24 cellular contexts compared by ENCODE assay signal in genomic region chr10:13328588-13328987, GRCh38. TPM values are rescaled to one million over a fixed set of nuclear protein-coding genes. Genes with fewer than 3 reads are reported as not detected.
DNase-seq lines count a peak whose midpoint lies in the region; ATAC-seq, FAIRE-seq and TF ChIP-seq lines count a peak whose summit lies in the region.
"Had no signal": no experiment of that assay in that cellular context is flagged by ENCODE, and none has a peak within 500 bp of the region (broad histone marks: within the 10 kb centered on the region; RNA-seq: fewer than 3 reads in every experiment).

No MANE protein-coding gene starts in this region.

- H3K27ac ChIP-seq in H9 (ENCODE audit: insufficient read length, low read depth, low read length) (no peak overlapping the region), IMR-90 (ENCODE audit: insufficient read depth, low read length) (no peak overlapping the region), H1 (ENCODE audit: low read depth, low read length) (no peak overlapping the region), neuronal stem cell (replicated peaks; ENCODE audit: low read length) (no peak overlapping the region)
- H3K27ac ChIP-seq: C4-2B, RWPE1 had no signal

- H3K23me2 ChIP-seq in H9 (ENCODE audit: insufficient read length, low read depth, low read length, poor library complexity, severe bottlenecking) = no peaks in the 10 kb centered on the region
- H3K23me2 ChIP-seq in H1 (ENCODE audit: low read depth, low read length) = peaks cover 2% of the 10 kb centered on the region; the same call in 1 of the 2 replicates

- no peak for TF ChIP-seq CTCF in H9 (conservative IDR thresholded peaks at IDR 0.05)
- TF ChIP-seq CTCF in IMR-90 (conservative IDR thresholded peaks at IDR 0.05; ENCODE audit: low read depth, low read length) = no peak
- TF ChIP-seq CTCF in H1 (IDR thresholded peaks at IDR 0.05; ENCODE audit: control extremely low read depth in 1 of 3, insufficient read depth in 1 of 3, low read depth in 1 of 3, low read length in 3 of 3) = no peak

- H3K79me1 ChIP-seq in H9 (ENCODE audit: insufficient read depth, low read depth, low read length, poor library complexity, severe bottlenecking) (peaks cover 4% of the 10 kb centered on the region), IMR-90 (ENCODE audit: low read depth in 1 of 2, low read length in 2 of 2) (peaks cover 2 to 13% of the 10 kb centered on the region in 2 experiments; a peak in 1 of 4 replicates), H1 (ENCODE audit: low read depth, low read length) (peaks cover 3% of the 10 kb centered on the region; the same call in 1 of the 2 replicates), neuronal stem cell (ENCODE audit: low read depth, low read length) (no peaks in the 10 kb centered on the region)

- CTCF ChIA-PET in IMR-90 (lab: Yijun Ruan, JAX) (no interaction called here), H1 (lab: Charles Lee; ENCODE audit: partially characterized antibody) (interaction anchor here (3.6 kb wide), 1 partner anchor 23 kb away, joined by 24 read pairs; no protein-coding TSS in a partner anchor)
- CTCF ChIA-PET in activated CD4-positive, alpha-beta T cell treated with anti-CD3 and anti-CD28 coated beads for 36 hours (lab: Charles Lee) = no interaction called here

- in situ Hi-C loops in IMR-90 (cut with MboI; ENCODE audit: low sequenced_read_pairs) = no loop called here

- H3K9me1 ChIP-seq in IMR-90 (ENCODE audit: insufficient read depth, low read length) = no peaks in the 10 kb centered on the region

- no peak overlapping the region for H3K18ac ChIP-seq in H9 (ENCODE audit: insufficient read length, low read depth, low read length)
- no peak overlapping the region for H3K18ac ChIP-seq in IMR-90 (ENCODE audit: low read depth, low read length)
- H3K18ac ChIP-seq in H1 (ENCODE audit: extremely low read depth, low read length) = no peak overlapping the region
- no peak overlapping the region for H3K18ac ChIP-seq in neuronal stem cell (ENCODE audit: low read length)

- H3K79me2 ChIP-seq in H9 (ENCODE audit: insufficient read depth, low read length) (peaks cover 3% of the 10 kb centered on the region; the same call in 1 of the 2 replicates), H1 (ENCODE audit: control insufficient read depth in 1 of 2, insufficient read depth in 2 of 2, low read length in 2 of 2) (peaks cover 0 to 39% of the 10 kb centered on the region in 2 experiments; a peak in 2 of 4 replicates)

- H3K4me2 ChIP-seq in H9 (ENCODE audit: insufficient read depth, insufficient read length, low read length) = no peak overlapping the region
- no peak overlapping the region for H3K4me2 ChIP-seq in IMR-90 (ENCODE audit: low read depth, low read length)
- no peak overlapping the region for H3K4me2 ChIP-seq in H1 (ENCODE audit: insufficient read depth in 1 of 2, low read depth in 2 of 2, low read length in 2 of 2)
- H3K4me2 ChIP-seq in neuronal stem cell (ENCODE audit: insufficient read depth, low read length, poor library complexity, severe bottlenecking) = no peak overlapping the region

- no peak overlapping the region for H4K91ac ChIP-seq in H9 (ENCODE audit: insufficient read length, low read depth, low read length)
- H4K91ac ChIP-seq in IMR-90 (ENCODE audit: insufficient read depth, low read depth, low read length) = no peak overlapping the region
- peak overlapping the region; percentile 25 for H4K91ac ChIP-seq in H1 (replicated peaks; ENCODE audit: insufficient read length, low read length)
- no peak overlapping the region for H4K91ac ChIP-seq in neuronal stem cell (ENCODE audit: low read depth, low read length, poor library complexity)

- POLR2A ChIA-PET in IMR-90 (lab: Charles Lee; ENCODE audit: unreplicated experiment) = no interaction called here
- POLR2A ChIA-PET in H1 (lab: Charles Lee; ENCODE audit: partially characterized antibody) = interaction anchor here (1.0 to 4.6 kb wide), 6 partner anchors 9 to 25 kb away, joined by 3 to 50 read pairs (median 10); no protein-coding TSS in a partner anchor
- POLR2A ChIA-PET in activated CD4-positive, alpha-beta T cell treated with anti-CD3 and anti-CD28 coated beads for 36 hours (lab: Charles Lee) = no interaction called here

- no peaks in the 10 kb centered on the region for H3K4me1 ChIP-seq in H9 (ENCODE audit: insufficient read depth, low read length)
- H3K4me1 ChIP-seq in IMR-90 (ENCODE audit: control insufficient read depth, insufficient read depth, low read length) = no peaks in the 10 kb centered on the region
- peaks cover 4 to 8% (median 5%) of the 10 kb centered on the region in 4 experiments; a peak in 6 of 7 replicates for H3K4me1 ChIP-seq in H1 (replicated peaks in 1 of 4; ENCODE audit: control insufficient read depth in 3 of 4, insufficient read depth in 4 of 4, low read length in 3 of 4)
- peaks cover 0 to 5% of the 10 kb centered on the region in 2 donors for H3K4me1 ChIP-seq in neuronal stem cell (ENCODE audit: control insufficient read depth in 2 of 2, insufficient read depth in 1 of 2, low read depth in 1 of 2, low read length in 2 of 2)
- H3K4me1 ChIP-seq: Caco-2 had no signal

- peaks cover 19 to 24% of the 10 kb centered on the region in 2 experiments for H3K4me1 Mint-ChIP-seq in H9
- no peaks in the 10 kb centered on the region for H3K4me1 Mint-ChIP-seq in activated CD4-positive, alpha-beta T cell treated with anti-CD3 and anti-CD28 coated beads for 36 hours
- H3K4me1 Mint-ChIP-seq: B cell had no signal

- H3K4ac ChIP-seq in H9 (ENCODE audit: low read depth, low read length) = no peak overlapping the region
- no peak overlapping the region for H3K4ac ChIP-seq in IMR-90 (ENCODE audit: low read depth, low read length)
- H3K4ac ChIP-seq in H1 (replicated peaks; ENCODE audit: insufficient read length, low read depth, low read length) = no peak overlapping the region
- peak overlapping the region; percentile 91 for H3K4ac ChIP-seq in neuronal stem cell (ENCODE audit: low read length)

- ATAC-seq in IMR-90 (ENCODE audit: low read depth) = no peak
- ATAC-seq in activated CD4-positive, alpha-beta T cell treated with anti-CD3 and anti-CD28 coated beads for 36 hours = no peak
- no peak for ATAC-seq in GM19324 (IDR thresholded peaks at IDR 0.05; ENCODE audit: low FRiP score, unreplicated experiment)
- no peak for ATAC-seq in GM21825 (IDR thresholded peaks at IDR 0.05; ENCODE audit: unreplicated experiment)
- ATAC-seq: CD8-positive, alpha-beta T cell; Panc1 had no signal

- no TSS peak for BruUV-seq in IMR-90 (replicated peaks; lab: Mats Ljungman, UMichigan)

- H2AFZ ChIP-seq in H9 (ENCODE audit: low read length) (no peak overlapping the region), IMR-90 (replicated peaks; ENCODE audit: low read length, poor library complexity) (no peak overlapping the region), H1 (ENCODE audit: low read length) (no peak overlapping the region), neuronal stem cell (ENCODE audit: low read length) (no peak overlapping the region)

- H4K20me1 ChIP-seq in H9 (ENCODE audit: control insufficient read depth, insufficient read depth, insufficient read length) (no peaks in the 10 kb centered on the region), IMR-90 (ENCODE audit: insufficient read depth, low read length) (no peaks in the 10 kb centered on the region), H1 (replicated peaks in 1 of 2; ENCODE audit: control insufficient read depth in 1 of 2, insufficient read depth in 2 of 2, low read length in 2 of 2) (peaks cover 12 to 14% of the 10 kb centered on the region in 2 experiments)

- no peak overlapping the region for H3K9ac ChIP-seq in H9 (ENCODE audit: extremely low read depth, insufficient read length, low read length)
- H3K9ac ChIP-seq in IMR-90 (ENCODE audit: low read depth, low read length) = no peak overlapping the region
- no peak overlapping the region for H3K9ac ChIP-seq in H1 (replicated peaks in 1 of 4; ENCODE audit: extremely low read depth in 1 of 4, low read depth in 3 of 4, low read length in 3 of 4)
- H3K9ac ChIP-seq in neuronal stem cell (ENCODE audit: low read depth, low read length, poor library complexity) = no peak overlapping the region

- no peak overlapping the region for H3K4me3 Mint-ChIP-seq in H9
- no peak overlapping the region for H3K4me3 Mint-ChIP-seq in activated CD4-positive, alpha-beta T cell treated with anti-CD3 and anti-CD28 coated beads for 36 hours
- H3K4me3 Mint-ChIP-seq: B cell; CD8-positive, alpha-beta T cell had no signal

- H3K36me3 Mint-ChIP-seq in H9 (ENCODE audit: insufficient read depth in 1 of 3, low read depth in 3 of 3) = peaks cover 81 to 98% (median 94%) of the 10 kb centered on the region in 3 experiments
- peaks cover 67% of the 10 kb centered on the region for H3K36me3 Mint-ChIP-seq in activated CD4-positive, alpha-beta T cell treated with anti-CD3 and anti-CD28 coated beads for 36 hours (ENCODE audit: low read depth)

- H3K9me3 ChIP-seq in H9 (ENCODE audit: control insufficient read depth, low read depth, low read length) = no peaks in the 10 kb centered on the region
- H3K9me3 ChIP-seq in IMR-90 (ENCODE audit: control insufficient read depth, insufficient read depth, low read length) = no peaks in the 10 kb centered on the region
- no peaks in the 10 kb centered on the region for H3K9me3 ChIP-seq in H1 (ENCODE audit: insufficient read depth in 2 of 2, low read depth in 1 of 2, low read length in 1 of 2)
- peaks cover 0 to 10% of the 10 kb centered on the region in 2 donors for H3K9me3 ChIP-seq in neuronal stem cell (replicated peaks in 1 of 2; ENCODE audit: control insufficient read depth in 2 of 2, insufficient read depth in 1 of 2, low read depth in 1 of 2, low read length in 2 of 2)
- H3K9me3 ChIP-seq: Caco-2, MG63 had no signal

- H4K5ac ChIP-seq in H9 (ENCODE audit: insufficient read length, low read depth, low read length) (no peak overlapping the region), IMR-90 (ENCODE audit: low read depth, low read length) (no peak overlapping the region), H1 (ENCODE audit: insufficient read length, low read depth, low read length) (no peak overlapping the region)

- FAIRE-seq in H1 (lab: Jason Lieb, UNC) = no peak
- FAIRE-seq: GM18507 had no signal

- no peak overlapping the region for H3K23ac ChIP-seq in H9 (ENCODE audit: insufficient read length, low read depth, low read length)
- no peak overlapping the region for H3K23ac ChIP-seq in IMR-90 (ENCODE audit: low read depth, low read length)
- no peak overlapping the region for H3K23ac ChIP-seq in H1 (ENCODE audit: insufficient read length)
- peak overlapping the region; percentile 34 for H3K23ac ChIP-seq in neuronal stem cell (ENCODE audit: low read depth, low read length, poor library complexity)

- TF ChIP-seq EP300 in H1 (IDR thresholded peaks at IDR 0.05; ENCODE audit: borderline replicate concordance in 1 of 2, low read depth in 2 of 2, low read length in 2 of 2) = no peak

- H3K9me3 Mint-ChIP-seq in H9 = no peaks in the 10 kb centered on the region; a peak in 1 of 5 replicates
- no peaks in the 10 kb centered on the region for H3K9me3 Mint-ChIP-seq in activated CD4-positive, alpha-beta T cell treated with anti-CD3 and anti-CD28 coated beads for 36 hours (ENCODE audit: low read depth)
- H3K9me3 Mint-ChIP-seq: CD8-positive, alpha-beta T cell had no signal

- H3K27me3 ChIP-seq in H9 (ENCODE audit: insufficient read depth, low read length) = 0 out of 2 replicates have a peak, but pooled peaks cover 3% of the 10 kb centered on the region
- no peaks in the 10 kb centered on the region for H3K27me3 ChIP-seq in IMR-90 (ENCODE audit: control insufficient read depth, insufficient read depth, low read length)
- H3K27me3 ChIP-seq in H1 (replicated peaks in 1 of 4; ENCODE audit: control insufficient read depth in 3 of 4, extremely low read depth in 1 of 4, insufficient read depth in 3 of 4, low read length in 3 of 4) = no peaks in the 10 kb centered on the region
- no peaks in the 10 kb centered on the region for H3K27me3 ChIP-seq in neuronal stem cell (ENCODE audit: control insufficient read depth in 3 of 3, insufficient read depth in 3 of 3, low read depth in 1 of 3, low read length in 3 of 3)
- H3K27me3 ChIP-seq: MG63 had no signal

- H3K27ac Mint-ChIP-seq in H9 = peak overlapping the region in 2 of 3 experiments; percentile 23 to 68; a peak in 3 of 7 replicates
- no peak overlapping the region for H3K27ac Mint-ChIP-seq in activated CD4-positive, alpha-beta T cell treated with anti-CD3 and anti-CD28 coated beads for 36 hours
- H3K27ac Mint-ChIP-seq: B cell; CD8-positive, alpha-beta T cell had no signal

- H3K56ac ChIP-seq in H9 (ENCODE audit: insufficient read length, low read depth, low read length) (no peak overlapping the region), IMR-90 (ENCODE audit: extremely low read depth, insufficient read depth, low read length) (no peak overlapping the region), H1 (replicated peaks; ENCODE audit: insufficient read length, low read depth, low read length) (no peak overlapping the region)

- H3K36me3 ChIP-seq in IMR-90 (ENCODE audit: control insufficient read depth, insufficient read depth, low read length) = peaks cover 50% of the 10 kb centered on the region
- peaks cover 40 to 92% (median 71%) of the 10 kb centered on the region in 4 experiments for H3K36me3 ChIP-seq in H1 (ENCODE audit: control insufficient read depth in 2 of 4, insufficient read depth in 4 of 4, low read length in 3 of 4)
- peaks cover 34 to 99% of the 10 kb centered on the region in 2 donors for H3K36me3 ChIP-seq in neuronal stem cell (replicated peaks in 1 of 2; ENCODE audit: control insufficient read depth in 2 of 2, insufficient read depth in 2 of 2, low read length in 2 of 2)

- H3K14ac ChIP-seq in H9 (ENCODE audit: insufficient read depth, low read length) (no peak overlapping the region), IMR-90 (replicated peaks; ENCODE audit: low read depth, low read length) (no peak overlapping the region), H1 (ENCODE audit: insufficient read length) (no peak overlapping the region), neuronal stem cell (ENCODE audit: low read length) (no peak overlapping the region)

- peak overlapping the region; percentile 15 for H2AK9ac ChIP-seq in IMR-90 (replicated peaks; ENCODE audit: low read depth, low read length, poor library complexity)

- H2BK120ac ChIP-seq in H9 (ENCODE audit: low read depth, low read length, poor library complexity, severe bottlenecking) = no peak overlapping the region
- H2BK120ac ChIP-seq in IMR-90 (ENCODE audit: low read depth, low read length) = no peak overlapping the region
- no peak overlapping the region for H2BK120ac ChIP-seq in H1 (replicated peaks; ENCODE audit: low read depth, low read length)
- H2BK120ac ChIP-seq in neuronal stem cell (ENCODE audit: low read depth, low read length) = no peak overlapping the region

- H2BK15ac ChIP-seq in H9 (ENCODE audit: low read depth, low read length) = no peak overlapping the region
- H2BK15ac ChIP-seq in IMR-90 (ENCODE audit: low read depth, low read length) = no peak overlapping the region
- H2BK15ac ChIP-seq in H1 (ENCODE audit: low read length) = no peak overlapping the region
- no peak overlapping the region for H2BK15ac ChIP-seq in neuronal stem cell (ENCODE audit: low read length)

- TF ChIP-seq RAD21 in IMR-90 (IDR thresholded peaks at IDR 0.05; ENCODE audit: low read length) (no peak), H1 (IDR thresholded peaks at IDR 0.05 in 1 of 2, conservative IDR thresholded peaks at IDR 0.05 in 1 of 2; ENCODE audit: low read depth in 2 of 2, low read length in 2 of 2) (no peak)

- H2BK5ac ChIP-seq in H9 (ENCODE audit: insufficient read length, low read length) = no peak overlapping the region
- H2BK5ac ChIP-seq in IMR-90 (ENCODE audit: low read depth, low read length, poor library complexity, severe bottlenecking) = no peak overlapping the region
- H2BK5ac ChIP-seq in H1 (ENCODE audit: low read depth, low read length) = no peak overlapping the region
- H2BK5ac ChIP-seq in neuronal stem cell (ENCODE audit: low read length) = no peak overlapping the region

- H3K4me3 ChIP-seq in IMR-90 (ENCODE audit: insufficient read depth, low read depth, low read length) (no peak overlapping the region), H1 (ENCODE audit: extremely low read depth in 1 of 4, insufficient read depth in 2 of 4, low read depth in 3 of 4, low read length in 4 of 4) (no peak overlapping the region), neuronal stem cell (ENCODE audit: low read length in 2 of 2) (peak overlapping the region in 1 of 2 donors; percentile 47)
- H3K4me3 ChIP-seq: MG63 had no signal

- TF ChIP-seq POLR2A in IMR-90 (IDR thresholded peaks at IDR 0.05; ENCODE audit: low read depth, low read length) = no peak
- no peak for TF ChIP-seq POLR2A in H1 (IDR thresholded peaks at IDR 0.05; ENCODE audit: control extremely low read depth in 1 of 2, low read depth in 2 of 2, low read length in 2 of 2)

- no peak for DNase-seq in H9
- no peak for DNase-seq in IMR-90
- no peak for DNase-seq in H1 (ENCODE audit: low read depth in 1 of 2, low spot score in 2 of 2)
- DNase-seq in neuronal stem cell (ENCODE audit: low spot score) = no peak
- DNase-seq in activated CD4-positive, alpha-beta T cell treated with anti-CD3 and anti-CD28 coated beads for 4 hours = no peak
- DNase-seq in activated CD4-positive, alpha-beta T cell treated with anti-CD3 and anti-CD28 coated beads for 36 hours = no peak
- DNase-seq: Caco-2; CD8-positive, alpha-beta T cell; DMS 273 treated with DMSO at 0.1 percent for 48 hours; DND-41; KBM-7; MG63; NCI-H1105 treated with DMSO at 0.1 percent for 48 hours; NCI-H2029 treated with DMSO at 0.1 percent for 48 hours; NCI-H2227 treated with DMSO at 0.1 percent for 48 hours; NCI-H526 treated with DMSO at 0.1 percent for 48 hours; SHP77 treated with DMSO at 0.1 percent for 48 hours had no signal

- H3T11ph ChIP-seq in H9 (ENCODE audit: low read length) = no peak overlapping the region

- H4K8ac ChIP-seq in H9 (replicated peaks; ENCODE audit: insufficient read length, low read depth, low read length) (no peak overlapping the region), IMR-90 (ENCODE audit: low read depth in 2 of 2, low read length in 2 of 2) (no peak overlapping the region), H1 (ENCODE audit: extremely low read depth, insufficient read depth, low read length) (peak overlapping the region; percentile 57; the same call in 1 of the 2 replicates), neuronal stem cell (ENCODE audit: low read depth, low read length) (no peak overlapping the region)

- H2BK20ac ChIP-seq in H9 (ENCODE audit: low read depth, low read length, poor library complexity, severe bottlenecking) (no peak overlapping the region), IMR-90 (ENCODE audit: low read depth, low read length) (no peak overlapping the region), H1 (ENCODE audit: low read length) (no peak overlapping the region)

- intact Hi-C loops in IMR-90 (cut with micrococcal nuclease) = no loop called here
- intact Hi-C loops in activated CD4-positive, alpha-beta T cell treated with anti-CD3 and anti-CD28 coated beads for 36 hours (cut with DNase I, micrococcal nuclease) = no loop called here

- H2BK12ac ChIP-seq in H9 (ENCODE audit: insufficient read length, low read depth, low read length) (no peak overlapping the region), H1 (ENCODE audit: low read depth, low read length) (no peak overlapping the region), neuronal stem cell (ENCODE audit: low read length) (no peak overlapping the region)

- WGBS in H9 (ENCODE audit: extremely low coverage, insufficient read length, low lambda C conversion rate) = no CpG with 5 or more reads among the region's 9 CpGs
- WGBS in IMR-90 (ENCODE audit: extremely low coverage in 2 of 2, insufficient read length in 1 of 2), 2 experiments = no CpG with 5 or more reads among the region's 9 CpGs
- 77% methylated on average over 9 of the region's 9 CpGs; no CpG with 5 or more reads in 1 of the 2 experiments for WGBS in H1 (ENCODE audit: extremely low coverage in 1 of 2, insufficient coverage in 1 of 2, insufficient read length in 1 of 2, insufficient replicate concordance in 2 of 2, low coverage in 1 of 2, low lambda C conversion rate in 2 of 2, missing lambda C conversion rate in 1 of 2), 2 experiments
- no CpG with 5 or more reads among the region's 9 CpGs for WGBS in neuronal stem cell (ENCODE audit: extremely low coverage in 2 of 2, insufficient read length in 2 of 2, insufficient replicate concordance in 1 of 2), 2 donors

- no peaks in the 10 kb centered on the region for H3K27me3 Mint-ChIP-seq in H9 (ENCODE audit: low read depth)
- no peaks in the 10 kb centered on the region for H3K27me3 Mint-ChIP-seq in activated CD4-positive, alpha-beta T cell treated with anti-CD3 and anti-CD28 coated beads for 36 hours
- H3K27me3 Mint-ChIP-seq: B cell had no signal

- dilution Hi-C loops in IMR-90 (cut with HindIII; ENCODE audit: low sequenced_read_pairs, unreplicated experiment) = no loop called here

- H2AK5ac ChIP-seq in H9 (ENCODE audit: insufficient read length, low read length) (no peak overlapping the region), IMR-90 (ENCODE audit: low read depth, low read length) (no peak overlapping the region), H1 (ENCODE audit: low read depth, low read length) (no peak overlapping the region), neuronal stem cell (ENCODE audit: low read depth, low read length) (no peak overlapping the region)

RNA-seq across cellular contexts. Expression of gene SEPHS1, which starts 19.5 kb away (rescaled TPM):
- total RNA-seq in H9 (2021) = 366 and 387 TPM in 2 replicates
- total RNA-seq in IMR-90 (2012; rRNA removed) = 46.9 and 69.4 TPM in 2 replicates
- polyA plus RNA-seq in IMR-90 (2012; rRNA removed) = 39.4 and 40.4 TPM in 2 replicates
- 20.6 and 23.6 TPM in 2 replicates for polyA plus RNA-seq in IMR-90 (2012; cell fraction: cytosol; rRNA removed)
- 15.7 and 39.4 TPM in 2 replicates for polyA plus RNA-seq in IMR-90 (2012; cell fraction: nucleus; rRNA removed; ENCODE audit: low replicate concordance)
- total RNA-seq in H1 (2021; fragmentation: NEBNext Ultra II Directional; extraction: Animal tissue kit (Norgen Biotek cat#: 25700)) = 633 and 683 TPM in 2 replicates
- polyA plus RNA-seq in H1 (2011; rRNA removed) = 226 and 270 TPM in 2 replicates
- polyA plus RNA-seq in H1 (2011; cell fraction: cytosol; rRNA removed) = 306 TPM
- 172 TPM for polyA plus RNA-seq in H1 (2011; cell fraction: nucleus; rRNA removed)
- polyA plus RNA-seq in H1 (2012, experiment 1 of 2) = 405 to 543 TPM (median 471 TPM) in 4 replicates
- polyA plus RNA-seq in H1 (2012, experiment 2 of 2) = 233 TPM
- polyA plus RNA-seq in H1 (2013, experiment 1 of 2) = 405 TPM
- polyA plus RNA-seq in H1 (2013, experiment 2 of 2) = 460 TPM
- 647 and 831 TPM in 2 replicates for polyA minus RNA-seq in H1 (2011; rRNA and poly(A)+ RNA removed)
- polyA minus RNA-seq in H1 (2011; cell fraction: cytosol; rRNA and poly(A)+ RNA removed) = 256 TPM
- 193 TPM for polyA minus RNA-seq in H1 (2011; cell fraction: nucleus; rRNA and poly(A)+ RNA removed)
- polyA plus RNA-seq in neuronal stem cell (2013, experiment 1 of 2) = 56.0 TPM
- 55.4 TPM for polyA plus RNA-seq in neuronal stem cell (2013, experiment 2 of 2)
- 10 to 100 TPM; 74.5 to 74.7 TPM for total RNA-seq in activated CD4-positive, alpha-beta T cell treated with anti-CD3 and anti-CD28 coated beads for 36 hours

RNA-seq across cellular contexts. Expression of gene PHYH, which starts 28.7 kb away (rescaled TPM):
- 19.7 and 21.5 TPM in 2 replicates for total RNA-seq in H9 (2021)
- 9.7 and 10.9 TPM in 2 replicates for total RNA-seq in IMR-90 (2012; rRNA removed)
- 10.7 and 13.4 TPM in 2 replicates for polyA plus RNA-seq in IMR-90 (2012; rRNA removed)
- polyA plus RNA-seq in IMR-90 (2012; cell fraction: cytosol; rRNA removed) = 5.8 and 6.6 TPM in 2 replicates
- polyA plus RNA-seq in IMR-90 (2012; cell fraction: nucleus; rRNA removed; ENCODE audit: low replicate concordance) = 3.6 and 9.1 TPM in 2 replicates
- total RNA-seq in H1 (2021; fragmentation: NEBNext Ultra II Directional; extraction: Animal tissue kit (Norgen Biotek cat#: 25700)) = 22.7 and 23.2 TPM in 2 replicates
- 22.0 and 22.9 TPM in 2 replicates for polyA plus RNA-seq in H1 (2011; rRNA removed)
- polyA plus RNA-seq in H1 (2011; cell fraction: cytosol; rRNA removed) = 21.8 TPM
- polyA plus RNA-seq in H1 (2011; cell fraction: nucleus; rRNA removed) = 18.3 TPM
- 21.9 to 27.0 TPM (median 24.9 TPM) in 4 replicates for polyA plus RNA-seq in H1 (2012, experiment 1 of 2)
- 4.4 TPM for polyA plus RNA-seq in H1 (2012, experiment 2 of 2)
- 25.6 TPM for polyA plus RNA-seq in H1 (2013, experiment 1 of 2)
- polyA plus RNA-seq in H1 (2013, experiment 2 of 2) = 26.3 TPM
- 10.4 and 10.5 TPM in 2 replicates for polyA minus RNA-seq in H1 (2011; rRNA and poly(A)+ RNA removed)
- polyA minus RNA-seq in H1 (2011; cell fraction: cytosol; rRNA and poly(A)+ RNA removed) = 5.9 TPM
- 9.7 TPM for polyA minus RNA-seq in H1 (2011; cell fraction: nucleus; rRNA and poly(A)+ RNA removed)
- 27.5 TPM for polyA plus RNA-seq in neuronal stem cell (2013, experiment 1 of 2)
- 27.6 TPM for polyA plus RNA-seq in neuronal stem cell (2013, experiment 2 of 2)
- total RNA-seq in activated CD4-positive, alpha-beta T cell treated with anti-CD3 and anti-CD28 coated beads for 36 hours = 10 to 100 TPM; 11.7 to 12.8 TPM
